Comparison of ENCODE assay signal across 20 cellular contexts in the genomic region with DNA sequence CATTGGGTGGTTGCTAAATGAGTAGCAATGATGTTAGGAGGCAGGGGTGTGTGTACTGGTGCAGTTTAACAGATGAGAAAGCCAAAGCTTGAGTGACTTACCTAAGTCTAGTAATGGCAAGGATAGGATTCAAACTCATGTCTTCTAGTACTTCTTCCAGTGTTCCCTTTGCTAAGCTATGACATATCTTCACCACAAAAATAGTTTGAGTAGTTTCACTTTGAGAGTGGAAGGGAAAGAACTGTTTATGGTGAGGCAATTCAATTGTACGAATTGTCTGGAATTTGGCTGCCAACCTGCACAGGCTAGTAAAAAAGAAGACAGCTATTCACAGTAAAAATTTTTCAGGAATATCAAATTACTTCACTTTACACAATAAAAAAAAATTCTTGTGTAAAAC.
DNase-seq lines count a peak whose midpoint lies in the region; ATAC-seq, FAIRE-seq and TF ChIP-seq lines count a peak whose summit lies in the region.
"Had no signal": no experiment of that assay in that cellular context is flagged by ENCODE, and none has a peak within 500 bp of the region (broad histone marks: within the 10 kb centered on the region; RNA-seq: fewer than 3 reads in every experiment).

No MANE protein-coding gene starts in this region.

- no peak overlapping the region for H2BK5ac ChIP-seq in mesenchymal stem cell (ENCODE audit: low read depth, low read length, poor library complexity, severe bottlenecking)

- no peaks in the 10 kb centered on the region for H3K4me1 ChIP-seq in GM12878 (ENCODE audit: control insufficient read depth, insufficient read depth, low read length)
- peaks cover 7% of the 10 kb centered on the region for H3K4me1 ChIP-seq in mesenchymal stem cell (ENCODE audit: control insufficient read depth, insufficient read depth, low read depth, low read length)
- H3K4me1 ChIP-seq in HepG2 (ENCODE audit: insufficient read depth, low read length), result peaks cover 7% of the 10 kb centered on the region
- H3K4me1 ChIP-seq: BLaER1, esophagus muscularis mucosa had no signal

- H4K20me1 ChIP-seq in GM12878 (ENCODE audit: control insufficient read depth, insufficient read depth) (no peaks in the 10 kb centered on the region), HepG2 (ENCODE audit: insufficient read depth, low read length) (no peaks in the 10 kb centered on the region)
- H4K20me1 ChIP-seq: BLaER1 had no signal

- DNase-seq in EL (peak; percentile 52), LHCN-M2 (ENCODE audit: low read depth) (peak; percentile 4), GM12878 (ENCODE audit: low read depth, low spot score) (no peak), mesenchymal stem cell (peak; percentile 45), HepG2 (ENCODE audit: low spot score) (no peak), NCI-H1105 treated with DMSO at 0.1 percent for 48 hours (lab: John Stamatoyannopoulos, UW) (no peak)
- DNase-seq: activated CD8-positive, alpha-beta T cell treated with anti-CD3 and anti-CD28 coated beads for 36 hours; activated naive CD8-positive, alpha-beta T cell treated with anti-CD3 and anti-CD28 coated beads, Interleukin-2, amount 10 ng/mL, durations not matched to agents 7 days and 5 days; GDM1; NCI-H1092 treated with DMSO at 0.1 percent for 48 hours; NCI-H2107; NCI-H510A treated with DMSO at 0.1 percent for 48 hours; nephron progenitor cell; SHP77; small intestine; stimulated activated CD4-positive, alpha-beta T cell treated with anti-CD3 and anti-CD28 coated beads, Interleukin-4, amount 100 ng/mL, for 24 hours had no signal

- H3K36me3 ChIP-seq in GM12878 (ENCODE audit: control insufficient read depth in 2 of 2, insufficient read depth in 2 of 2, low read length in 1 of 2) (0 out of 4 replicates have a peak, but pooled peaks cover 0 to 2% of the 10 kb centered on the region in 2 experiments), mesenchymal stem cell (ENCODE audit: control insufficient read depth in 1 of 2, insufficient read depth in 2 of 2, low read depth in 1 of 2, low read length in 2 of 2) (peaks cover 6 to 31% of the 10 kb centered on the region in 2 experiments), HepG2 (replicated peaks in 1 of 2; ENCODE audit: control insufficient read depth in 1 of 2, insufficient read depth in 2 of 2, low read length in 2 of 2) (peaks cover 0 to 1% of the 10 kb centered on the region in 2 experiments; a peak in 3 of 5 replicates)

- BruUV-seq in GM12878 (replicated peaks; lab: Mats Ljungman, UMichigan) (no TSS peak), HepG2 (replicated peaks; lab: Mats Ljungman, UMichigan) (no TSS peak)

- H3K4me3 ChIP-seq in GM12878 (no peak overlapping the region), mesenchymal stem cell (ENCODE audit: insufficient read depth in 1 of 2, low read depth in 1 of 2, low read length in 2 of 2) (no peak overlapping the region), HepG2 (replicated peaks in 1 of 3; ENCODE audit: insufficient read depth in 1 of 3, low read depth in 2 of 3, low read length in 3 of 3) (no peak overlapping the region)
- H3K4me3 ChIP-seq: BLaER1, esophagus muscularis mucosa had no signal

- TF ChIP-seq EP300 in GM12878 (IDR thresholded peaks at IDR 0.05; ENCODE audit: borderline replicate concordance in 1 of 2, control insufficient read depth in 1 of 2, low read depth in 2 of 2, low read length in 2 of 2), result no peak
- no peak for TF ChIP-seq EP300 in HepG2 (IDR thresholded peaks at IDR 0.05; ENCODE audit: low read depth in 2 of 2, low read length in 2 of 2)
- TF ChIP-seq EP300 in HepG2 (CRISPR knock-in tag; IDR thresholded peaks at IDR 0.05; ENCODE audit: borderline replicate concordance), result no peak

- no peak overlapping the region for H3K4ac ChIP-seq in mesenchymal stem cell (ENCODE audit: low read depth in 1 of 2, low read length in 2 of 2)

- no peak overlapping the region for H3K14ac ChIP-seq in mesenchymal stem cell (ENCODE audit: low read length in 2 of 2)

- RAD21 ChIA-PET in GM12878 (lab: Charles Lee; ENCODE audit: unreplicated experiment), result no interaction called here

- no peak overlapping the region for H3K9ac ChIP-seq in GM12878 (ENCODE audit: control insufficient read depth, insufficient read depth, low read length)
- no peak overlapping the region for H3K9ac ChIP-seq in mesenchymal stem cell (ENCODE audit: low read length)
- no peak overlapping the region for H3K9ac ChIP-seq in HepG2 (ENCODE audit: insufficient read depth, low read depth, low read length)
- H3K9ac ChIP-seq: BLaER1 had no signal

- POLR2A ChIA-PET in GM12878 (lab: Charles Lee), result interaction anchor here (0.5 kb wide), 1 partner anchor 139 kb away, joined by 3 read pairs; no protein-coding TSS in a partner anchor
- POLR2A ChIA-PET in HepG2 (lab: Yijun Ruan, JAX), result no interaction called here

- no peak overlapping the region for H3K27ac ChIP-seq in GM12878 (ENCODE audit: control insufficient read depth, insufficient read depth)
- H3K27ac ChIP-seq in mesenchymal stem cell (ENCODE audit: low read length, poor library complexity, severe bottlenecking), result peak overlapping the region; percentile 43
- no peak overlapping the region for H3K27ac ChIP-seq in HepG2 (ENCODE audit: extremely low read length, insufficient read depth, low read length)
- H3K27ac ChIP-seq: BLaER1, esophagus muscularis mucosa had no signal

- TF ChIP-seq CTCF in GM12878 (IDR thresholded peaks at IDR 0.05 in 2 of 3, conservative IDR thresholded peaks at IDR 0.05 in 1 of 3; ENCODE audit: control insufficient read depth in 2 of 3, extremely low read depth in 1 of 3, insufficient read depth in 1 of 3, low read depth in 3 of 3, low read length in 3 of 3) (no peak), HepG2 (CRISPR knock-in tag; IDR thresholded peaks at IDR 0.05) (no peak)

- in situ Hi-C loops in GM12878 (cut with MboI) (no loop called here), HepG2 (cut with HindIII; ENCODE audit: extremely low pct_ligation_motif_present, low pct_unique_long_range_greater_than_20kb) (no loop called here)

- no peak overlapping the region for H2BK12ac ChIP-seq in mesenchymal stem cell (ENCODE audit: low read length in 2 of 2)

- no peak overlapping the region for H4K8ac ChIP-seq in mesenchymal stem cell (ENCODE audit: low read length)

- H3K27me3 ChIP-seq in GM12878 (replicated peaks in 1 of 2; ENCODE audit: control insufficient read depth in 2 of 2, insufficient read depth in 2 of 2, low read length in 1 of 2), result no peaks in the 10 kb centered on the region
- no peaks in the 10 kb centered on the region for H3K27me3 ChIP-seq in mesenchymal stem cell (ENCODE audit: control insufficient read depth in 1 of 2, insufficient read depth in 1 of 2, low read length in 2 of 2)
- H3K27me3 ChIP-seq in HepG2 (ENCODE audit: control insufficient read depth in 1 of 2, insufficient read depth in 2 of 2, low read length in 2 of 2), result no peaks in the 10 kb centered on the region
- H3K27me3 ChIP-seq: BLaER1, esophagus muscularis mucosa had no signal

- H3K4me2 ChIP-seq in GM12878 (ENCODE audit: control insufficient read depth, insufficient read depth), result no peak overlapping the region
- H3K4me2 ChIP-seq in mesenchymal stem cell (ENCODE audit: low read length, poor library complexity, severe bottlenecking), result no peak overlapping the region
- no peak overlapping the region for H3K4me2 ChIP-seq in HepG2 (ENCODE audit: low read depth, low read length)
- H3K4me2 ChIP-seq: BLaER1 had no signal

- no peak overlapping the region for H2BK15ac ChIP-seq in mesenchymal stem cell (ENCODE audit: low read depth, poor library complexity, severe bottlenecking)

- intact Hi-C loops in GM12878 (cut with micrococcal nuclease; ENCODE audit: unreplicated experiment), result no loop called here
- intact Hi-C loops in HepG2 (cut with micrococcal nuclease; ENCODE audit: unreplicated experiment), result no loop called here

- H3K9me3 ChIP-seq in GM12878 (replicated peaks; ENCODE audit: control insufficient read depth, insufficient read depth, low read length), result no peaks in the 10 kb centered on the region
- no peaks in the 10 kb centered on the region for H3K9me3 ChIP-seq in mesenchymal stem cell (ENCODE audit: control insufficient read depth, low read length)
- no peaks in the 10 kb centered on the region for H3K9me3 ChIP-seq in HepG2 (ENCODE audit: low read length)
- H3K9me3 ChIP-seq: esophagus muscularis mucosa had no signal

- TF ChIP-seq POLR2A in GM12878 (IDR thresholded peaks at IDR 0.05; ENCODE audit: low read depth, low read length), result no peak
- TF ChIP-seq POLR2A in HepG2 (IDR thresholded peaks at IDR 0.05; ENCODE audit: insufficient read depth in 1 of 2, low read depth in 2 of 2, low read length in 2 of 2), result no peak

- ATAC-seq in GM12878 (peak; percentile 14), HepG2 (no peak), HG02759 (IDR thresholded peaks at IDR 0.05; ENCODE audit: unreplicated experiment) (no peak), HG02623 (IDR thresholded peaks at IDR 0.05; ENCODE audit: unreplicated experiment) (no peak)
- ATAC-seq: activated CD8-positive, alpha-beta T cell treated with anti-CD3 and anti-CD28 coated beads for 36 hours had no signal

- H2AFZ ChIP-seq in GM12878 (ENCODE audit: control insufficient read depth, low read depth, low read length) (no peak overlapping the region), mesenchymal stem cell (ENCODE audit: low read depth, low read length) (no peak overlapping the region), HepG2 (ENCODE audit: low read length) (no peak overlapping the region)

- SMC1A ChIA-PET in GM12878 (lab: Charles Lee; ENCODE audit: uncharacterized antibody, unreplicated experiment), result no interaction called here

- TF ChIP-seq RAD21 in GM12878 (IDR thresholded peaks at IDR 0.05; ENCODE audit: insufficient read depth, low read depth, low read length) (no peak), HepG2 (CRISPR knock-in tag; IDR thresholded peaks at IDR 0.05) (no peak)

- no peak overlapping the region for H2BK120ac ChIP-seq in mesenchymal stem cell (ENCODE audit: low read depth, low read length)

- 68% methylated on average over 1 of the region's 1 CpG for WGBS in GM12878 (ENCODE audit: insufficient coverage, insufficient replicate concordance, low lambda C conversion rate, missing lambda C conversion rate)
- WGBS in mesenchymal stem cell, result no CpG with 5 or more reads among the region's 1 CpG
- WGBS in HepG2 (ENCODE audit: low lambda C conversion rate), result 100% methylated on average over 1 of the region's 1 CpG

- H3K23ac ChIP-seq in mesenchymal stem cell (ENCODE audit: low read length in 2 of 2), result no peak overlapping the region

- H4K91ac ChIP-seq in mesenchymal stem cell (ENCODE audit: low read length), result no peak overlapping the region

- FAIRE-seq in GM12878 (lab: Jason Lieb, UNC) (no peak), HepG2 (lab: Jason Lieb, UNC) (no peak)
- FAIRE-seq: small intestine had no signal

- CTCF ChIA-PET in GM12878 (lab: Yijun Ruan, JAX), result interaction anchor here (0.7 to 0.9 kb wide), 2 partner anchors 29 to 63 kb away, joined by 3 read pairs; no protein-coding TSS in a partner anchor
- CTCF ChIA-PET in HepG2 (lab: Yijun Ruan, JAX; ENCODE audit: low intra/inter-chr PET ratio, low total read pairs), result no interaction called here

- H3K79me1 ChIP-seq in mesenchymal stem cell (replicated peaks; ENCODE audit: low read length, poor library complexity, severe bottlenecking), result peaks cover 20% of the 10 kb centered on the region

- no peak overlapping the region for H2AK5ac ChIP-seq in mesenchymal stem cell (ENCODE audit: low read length, severe bottlenecking)

- H3K79me2 ChIP-seq in GM12878 (ENCODE audit: control insufficient read depth, insufficient read depth, low read length) (no peaks in the 10 kb centered on the region), HepG2 (ENCODE audit: insufficient read depth, low read length) (no peaks in the 10 kb centered on the region)

- no peak overlapping the region for H3K18ac ChIP-seq in mesenchymal stem cell (ENCODE audit: low read depth in 1 of 2, low read length in 2 of 2)

Comparison
In these comparisons a context has a peak if more than half of its experiments do, and no peak if none do; other contexts are left out.
1. DNase-seq: peak in EL (single experiment), LHCN-M2 (single experiment) and mesenchymal stem cell (single experiment); none in GM12878 (single experiment), HepG2 (single experiment) and NCI-H1105 treated with DMSO at 0.1 percent for 48 hours (single experiment).